In genomic region chr11:105929381-105929955, GRCh38 we compare ENCODE assay signal across 26 cellular contexts.
"Had no signal": no experiment of that assay in that cellular context is flagged by ENCODE, and none has a peak within 500 bp of the region (broad histone marks: within the 10 kb centered on the region; RNA-seq: fewer than 3 reads in every experiment).

No MANE protein-coding gene starts in this region.

- H3K4me2 ChIP-seq: smooth muscle cell had no signal

- H3K9me3 ChIP-seq: ascending aorta, colonic mucosa, esophagus squamous epithelium, sigmoid colon, transverse colon, uterus had no signal

- H3K4me1 Mint-ChIP-seq: activated CD4-positive, alpha-beta T cell treated with anti-CD3 and anti-CD28 coated beads, Interleukin-2, amount 10 ng/mL, durations not matched to agents 7 days and 5 days; activated T-helper 17 cell treated with anti-CD3 and anti-CD28 coated beads, Interleukin-2, amount 50 U/mL, for 72 hours; immature natural killer cell; memory B cell; stimulated activated naive B cell treated with anti-CD40 and anti-IgM and Interleukin-4, amounts not matched to agents 10 μg/mL and 1 μg/mL and 100 μg/mL, for 72 hours; T-helper 17 cell had no signal

- H3K27me3 ChIP-seq: adrenal gland, ascending aorta, brain microvascular endothelial cell, colonic mucosa, dorsolateral prefrontal cortex, esophagus squamous epithelium, sigmoid colon, transverse colon, uterus had no signal

- H3K4me1 ChIP-seq: adrenal gland, ascending aorta, colonic mucosa, esophagus squamous epithelium, sigmoid colon, transverse colon, uterus had no signal

- DNase-seq: activated CD4-positive, alpha-beta T cell treated with anti-CD3 and anti-CD28 coated beads, Interleukin-2, amount 10 ng/mL, durations not matched to agents 7 days and 5 days; activated CD8-positive, alpha-beta T cell treated with anti-CD3 and anti-CD28 coated beads for 36 hours; activated T-cell treated with anti-CD3 and anti-CD28 coated beads, Interleukin-2, amount 50 U/mL, for 1 hour; adrenal gland; brain microvascular endothelial cell; central memory CD4-positive, alpha-beta T cell; colonic mucosa; dorsolateral prefrontal cortex; effector memory CD8-positive, alpha-beta T cell; esophagus squamous epithelium; immature natural killer cell; posterior cingulate gyrus; sigmoid colon; stimulated activated CD4-positive, alpha-beta T cell treated with anti-CD3 and anti-CD28 coated beads, Interleukin-15, amount 100 ng/mL, for 24 hours; stimulated activated naive B cell treated with anti-CD40 and anti-IgM and Interleukin-4, amounts not matched to agents 10 μg/mL and 1 μg/mL and 100 μg/mL, for 72 hours; SW 1271; T-helper 17 cell; transverse colon; uterus had no signal

- H3K4me3 ChIP-seq: adrenal gland, ascending aorta, colonic mucosa, dorsolateral prefrontal cortex, esophagus squamous epithelium, sigmoid colon, smooth muscle cell, transverse colon, uterus had no signal

- H3K9me3 Mint-ChIP-seq: activated CD4-positive, alpha-beta T cell treated with anti-CD3 and anti-CD28 coated beads, Interleukin-2, amount 10 ng/mL, durations not matched to agents 7 days and 5 days; activated CD8-positive, alpha-beta T cell treated with anti-CD3 and anti-CD28 coated beads for 36 hours; activated naive CD4-positive, alpha-beta T cell treated with anti-CD3 and anti-CD28 coated beads, Interleukin-2, amount 50 U/mL, for 72 hours; activated T-helper 17 cell treated with anti-CD3 and anti-CD28 coated beads, Interleukin-2, amount 50 U/mL, for 72 hours; effector memory CD8-positive, alpha-beta T cell; memory B cell; neural crest cell; stimulated activated naive B cell treated with anti-CD40 and anti-IgM and Interleukin-4, amounts not matched to agents 10 μg/mL and 1 μg/mL and 100 μg/mL, for 72 hours had no signal

- H3K36me3 ChIP-seq: adrenal gland, ascending aorta, brain microvascular endothelial cell, colonic mucosa, esophagus squamous epithelium, sigmoid colon, transverse colon, uterus had no signal

- H3K27ac ChIP-seq: adrenal gland, ascending aorta, brain microvascular endothelial cell, colonic mucosa, dorsolateral prefrontal cortex, esophagus squamous epithelium, sigmoid colon, transverse colon, uterus had no signal

- H3K4me3 Mint-ChIP-seq: activated CD4-positive, alpha-beta T cell treated with anti-CD3 and anti-CD28 coated beads, Interleukin-2, amount 10 ng/mL, durations not matched to agents 7 days and 5 days; activated CD8-positive, alpha-beta T cell treated with anti-CD3 and anti-CD28 coated beads for 36 hours; activated T-helper 17 cell treated with anti-CD3 and anti-CD28 coated beads, Interleukin-2, amount 50 U/mL, for 72 hours; effector memory CD8-positive, alpha-beta T cell; immature natural killer cell; memory B cell; neural crest cell; stimulated activated naive B cell treated with anti-CD40 and anti-IgM and Interleukin-4, amounts not matched to agents 10 μg/mL and 1 μg/mL and 100 μg/mL, for 72 hours; T-helper 17 cell had no signal

- H3K27ac Mint-ChIP-seq: activated CD4-positive, alpha-beta T cell treated with anti-CD3 and anti-CD28 coated beads, Interleukin-2, amount 10 ng/mL, durations not matched to agents 7 days and 5 days; activated CD8-positive, alpha-beta T cell treated with anti-CD3 and anti-CD28 coated beads for 36 hours; activated naive CD4-positive, alpha-beta T cell treated with anti-CD3 and anti-CD28 coated beads, Interleukin-2, amount 50 U/mL, for 72 hours; activated T-helper 17 cell treated with anti-CD3 and anti-CD28 coated beads, Interleukin-2, amount 50 U/mL, for 72 hours; effector memory CD8-positive, alpha-beta T cell; immature natural killer cell; memory B cell; stimulated activated naive B cell treated with anti-CD40 and anti-IgM and Interleukin-4, amounts not matched to agents 10 μg/mL and 1 μg/mL and 100 μg/mL, for 72 hours; T-helper 17 cell had no signal

- ATAC-seq: activated CD4-positive, CD25-positive, alpha-beta regulatory T cell treated with anti-CD3 and anti-CD28 coated beads, Interleukin-2, amount 50 U/mL, for 24 hours; activated CD8-positive, alpha-beta T cell treated with anti-CD3 and anti-CD28 coated beads for 36 hours; activated naive CD4-positive, alpha-beta T cell treated with anti-CD3 and anti-CD28 coated beads, Interleukin-2, amount 50 U/mL, for 72 hours; activated T-helper 17 cell treated with anti-CD3 and anti-CD28 coated beads, Interleukin-2, amount 50 U/mL, for 72 hours; effector memory CD8-positive, alpha-beta T cell; stimulated activated naive B cell treated with anti-CD40 and anti-IgM and Interleukin-4, amounts not matched to agents 10 μg/mL and 1 μg/mL and 100 μg/mL, for 72 hours; T-helper 17 cell had no signal

- H3K36me3 Mint-ChIP-seq: activated naive CD4-positive, alpha-beta T cell treated with anti-CD3 and anti-CD28 coated beads, Interleukin-2, amount 50 U/mL, for 72 hours; immature natural killer cell; memory B cell; stimulated activated naive B cell treated with anti-CD40 and anti-IgM and Interleukin-4, amounts not matched to agents 10 μg/mL and 1 μg/mL and 100 μg/mL, for 72 hours had no signal

- H3K27me3 Mint-ChIP-seq: activated CD4-positive, alpha-beta T cell treated with anti-CD3 and anti-CD28 coated beads, Interleukin-2, amount 10 ng/mL, durations not matched to agents 7 days and 5 days; activated T-helper 17 cell treated with anti-CD3 and anti-CD28 coated beads, Interleukin-2, amount 50 U/mL, for 72 hours; effector memory CD8-positive, alpha-beta T cell; memory B cell; stimulated activated naive B cell treated with anti-CD40 and anti-IgM and Interleukin-4, amounts not matched to agents 10 μg/mL and 1 μg/mL and 100 μg/mL, for 72 hours; T-helper 17 cell had no signal
